ENCODE assay signal across 25 cellular contexts in the genomic region with DNA sequence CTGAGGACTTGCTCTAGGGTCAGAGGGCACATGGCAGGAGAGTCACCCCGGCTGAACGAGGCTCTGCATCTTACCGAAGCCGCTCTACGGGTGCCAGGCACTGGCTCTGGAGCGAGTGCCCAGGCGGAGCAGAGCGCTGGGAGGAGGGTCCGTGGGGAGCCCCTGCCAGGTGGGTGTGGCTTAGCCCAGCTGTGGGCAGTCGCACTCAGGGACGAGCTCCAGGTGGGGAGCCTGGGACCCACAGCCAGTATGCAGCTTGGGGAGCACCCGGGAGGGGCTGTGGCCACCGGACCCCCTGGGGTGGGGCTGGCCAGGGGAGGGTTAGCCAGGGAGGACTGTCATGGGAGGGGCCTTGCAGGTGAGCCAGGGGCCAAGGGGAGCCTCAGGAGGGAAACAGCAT. TPM values are rescaled to one million over a fixed set of nuclear protein-coding genes. Genes with fewer than 3 reads are reported as not detected.
DNase-seq lines count a peak whose midpoint lies in the region; ATAC-seq and TF ChIP-seq lines count a peak whose summit lies in the region.
"Had no signal": no experiment of that assay in that cellular context is flagged by ENCODE, and none has a peak within 500 bp of the region (broad histone marks: within the 10 kb centered on the region; RNA-seq: fewer than 3 reads in every experiment).

No MANE protein-coding gene starts in this region.

- H3K79me1 ChIP-seq in trophoblast cell (ENCODE audit: low read length) = peaks cover 24% of the 10 kb centered on the region

- intact Hi-C loops in HCT116 (cut with micrococcal nuclease) = no loop called here
- intact Hi-C loops in PC-9 (cut with micrococcal nuclease; ENCODE audit: unreplicated experiment) = loop anchor here (2.0 to 5.0 kb wide), 2 partner anchors 49 to 141 kb away; partner anchors contain the start of gene RNF223

- WGBS in trophoblast cell (ENCODE audit: extremely low coverage, insufficient coverage, insufficient read length) = no CpG with 5 or more reads among the region's 13 CpGs

- H2BK120ac ChIP-seq in trophoblast cell (ENCODE audit: insufficient read depth, low read length, poor library complexity) = peak overlapping the region; percentile 7

- H3K4me1 ChIP-seq in HCT116 (ENCODE audit: control insufficient read depth in 1 of 2, insufficient read depth in 2 of 2, low read length in 2 of 2) (peaks cover 38 to 58% of the 10 kb centered on the region in 2 experiments), PC-9 (replicated peaks; ENCODE audit: insufficient read depth) (peaks cover 40% of the 10 kb centered on the region), trophoblast cell (ENCODE audit: control insufficient read depth in 1 of 2, insufficient read depth in 2 of 2, low read length in 2 of 2) (peaks cover 42 to 49% of the 10 kb centered on the region in 2 experiments), osteoblast (ENCODE audit: insufficient read depth, low read length) (peaks cover 3% of the 10 kb centered on the region)

- H3K27ac Mint-ChIP-seq in glutamatergic neuron (ENCODE audit: unreplicated experiment) = no peak overlapping the region
- H3K27ac Mint-ChIP-seq: activated T-helper 2 cell treated with anti-CD3 and anti-CD28 coated beads, Interferon-gamma antibody, Interleukin-2, Interleukin-4, amounts not matched to agents 10 μg/mL and 5 μg/mL and 100 μg/mL, durations not matched to agents 14 hours and 24 hours and 36 hours; nephron progenitor cell; stimulated activated naive CD8-positive, alpha-beta T cell treated with anti-CD3 and anti-CD28 coated beads, Interleukin-15, Interleukin-2, amounts not matched to agents 100 ng/mL and 50 ng/mL, for 24 hours had no signal

- peak overlapping the region; percentile 65 for H2AK5ac ChIP-seq in trophoblast cell (ENCODE audit: low read length)

- peaks cover 13% of the 10 kb centered on the region for H3K9me3 Mint-ChIP-seq in glutamatergic neuron (ENCODE audit: unreplicated experiment)
- H3K9me3 Mint-ChIP-seq: activated T-helper 2 cell treated with anti-CD3 and anti-CD28 coated beads, Interferon-gamma antibody, Interleukin-2, Interleukin-4, amounts not matched to agents 10 μg/mL and 5 μg/mL and 100 μg/mL, durations not matched to agents 14 hours and 24 hours and 36 hours; nephron progenitor cell; stimulated activated naive CD8-positive, alpha-beta T cell treated with anti-CD3 and anti-CD28 coated beads, Interleukin-15, Interleukin-2, amounts not matched to agents 100 ng/mL and 50 ng/mL, for 24 hours had no signal

- CTCF ChIA-PET in HCT116 (lab: Charles Lee) = no interaction called here
- CTCF ChIA-PET in PC-9 (lab: Charles Lee) = no interaction called here

- ATAC-seq in HCT116 = no peak
- ATAC-seq: left cardiac atrium, psoas muscle had no signal

- H4K91ac ChIP-seq in trophoblast cell (ENCODE audit: low read depth, low read length) = peak overlapping the region; percentile 72

- TF ChIP-seq CTCF in HCT116 (IDR thresholded peaks at IDR 0.05 in 2 of 3, conservative IDR thresholded peaks at IDR 0.05 in 1 of 3; ENCODE audit: borderline replicate concordance in 1 of 3, insufficient read depth in 1 of 3, low read depth in 2 of 3, low read length in 2 of 3) (no peak), PC-9 (conservative IDR thresholded peaks at IDR 0.05) (no peak), glutamatergic neuron (IDR thresholded peaks at IDR 0.05; ENCODE audit: partially characterized antibody, unreplicated experiment) (no peak), osteoblast (IDR thresholded peaks at IDR 0.05; ENCODE audit: extremely low read depth, low read depth, low read length) (no peak)

- H4K8ac ChIP-seq in trophoblast cell (ENCODE audit: low read depth, low read length) = no peak overlapping the region

- H3K9me3 ChIP-seq in HCT116 (ENCODE audit: control insufficient read depth in 1 of 2, insufficient read depth in 1 of 2, low read depth in 1 of 2, low read length in 2 of 2) = no peaks in the 10 kb centered on the region
- H3K9me3 ChIP-seq in PC-9 (ENCODE audit: insufficient read depth, low read depth) = no peaks in the 10 kb centered on the region
- peaks cover 2% of the 10 kb centered on the region for H3K9me3 ChIP-seq in trophoblast cell (ENCODE audit: insufficient read depth, low read depth, low read length)
- no peaks in the 10 kb centered on the region for H3K9me3 ChIP-seq in osteoblast (ENCODE audit: low read depth, low read length)
- H3K9me3 ChIP-seq: psoas muscle had no signal

- H3K9me2 ChIP-seq in HCT116 (ENCODE audit: insufficient read depth) (no peaks in the 10 kb centered on the region), PC-9 (ENCODE audit: insufficient read depth) (no peaks in the 10 kb centered on the region)

- no peak overlapping the region for H3K23ac ChIP-seq in trophoblast cell (ENCODE audit: low read length)

- RAD21 ChIA-PET in HCT116 (lab: Charles Lee; ENCODE audit: low non-redundant PET in 1 of 2, low total read pairs in 2 of 2, uncharacterized antibody in 2 of 2, unreplicated experiment in 2 of 2) = no interaction called here

- no peak overlapping the region for H3K4ac ChIP-seq in trophoblast cell (ENCODE audit: low read depth, low read length)

- H3K27ac ChIP-seq in HCT116 (ENCODE audit: low read depth, low read length) (peak overlapping the region; percentile 87), PC-9 (peak overlapping the region; percentile 24; the same call in 1 of the 2 replicates), trophoblast cell (ENCODE audit: low read depth, low read length) (no peak overlapping the region), osteoblast (ENCODE audit: low read depth, low read length) (no peak overlapping the region)
- H3K27ac ChIP-seq: psoas muscle, VCaP had no signal

- no peak overlapping the region for H3K4me3 Mint-ChIP-seq in glutamatergic neuron (ENCODE audit: unreplicated experiment)
- H3K4me3 Mint-ChIP-seq: nephron progenitor cell; stimulated activated naive CD8-positive, alpha-beta T cell treated with anti-CD3 and anti-CD28 coated beads, Interleukin-15, Interleukin-2, amounts not matched to agents 100 ng/mL and 50 ng/mL, for 24 hours had no signal

- POLR2A ChIA-PET in HCT116 (lab: Charles Lee) (interaction anchor here (1.1 to 1.6 kb wide), 2 partner anchors 17 to 40 kb away, joined by 3 read pairs; no protein-coding TSS in a partner anchor), PC-9 (lab: Charles Lee; ENCODE audit: unreplicated experiment) (no interaction called here)

- no peak overlapping the region for H2BK5ac ChIP-seq in trophoblast cell (ENCODE audit: low read depth, low read length, poor library complexity)

- no peak for TF ChIP-seq POLR2A in HCT116 (IDR thresholded peaks at IDR 0.05; ENCODE audit: borderline replicate concordance, extremely low read depth, insufficient read depth, insufficient read length)

- no TSS peak for BruUV-seq in HCT116 (replicated peaks; lab: Mats Ljungman, UMichigan)
- no TSS peak for BruUV-seq in PC-9 (replicated peaks; lab: Mats Ljungman, UMichigan)

- H3K27me3 ChIP-seq in HCT116 (ENCODE audit: insufficient read depth, low read length) (no peaks in the 10 kb centered on the region), PC-9 (ENCODE audit: insufficient read depth, low read depth) (no peaks in the 10 kb centered on the region), trophoblast cell (ENCODE audit: insufficient read depth, low read length) (no peaks in the 10 kb centered on the region), osteoblast (ENCODE audit: insufficient read depth, low read length) (no peaks in the 10 kb centered on the region)

- H4K12ac ChIP-seq in trophoblast cell (ENCODE audit: low read depth, low read length) = no peak overlapping the region

- H3K9ac ChIP-seq in HCT116 (ENCODE audit: low read length) (peak overlapping the region; percentile 67), trophoblast cell (ENCODE audit: low read length) (no peak overlapping the region)

- no peaks in the 10 kb centered on the region for H4K20me1 ChIP-seq in HCT116 (ENCODE audit: insufficient read depth)
- H4K20me1 ChIP-seq in PC-9 (ENCODE audit: insufficient read depth) = peaks cover 5% of the 10 kb centered on the region; the same call in 1 of the 2 replicates
- H4K20me1 ChIP-seq in osteoblast (ENCODE audit: insufficient read depth, low read length) = peaks cover 4% of the 10 kb centered on the region

- no peak overlapping the region for H3K14ac ChIP-seq in trophoblast cell (ENCODE audit: low read length)

- peaks cover 11% of the 10 kb centered on the region for H3K4me1 Mint-ChIP-seq in glutamatergic neuron (ENCODE audit: low read depth, unreplicated experiment)

- no peak for DNase-seq in HCT116 (ENCODE audit: low read depth, low spot score)
- peak in 1 of 2 experiments; percentile 62 for DNase-seq in PC-9
- DNase-seq in glutamatergic neuron = peak; percentile 14
- DNase-seq in trophoblast cell = no peak
- no peak for DNase-seq in DMS79 (lab: John Stamatoyannopoulos, UW)
- DNase-seq in kidney glomerular epithelial cell (lab: John Stamatoyannopoulos, UW) = no peak
- no peak for DNase-seq in KBM-7
- DNase-seq in osteoblast (ENCODE audit: insufficient read length, low spot score, missing footprints) = no peak
- DNase-seq: activated CD8-positive, alpha-beta memory T cell treated with anti-CD3 and anti-CD28 coated beads, Interleukin-2, amount 50 U/mL, for 4 hours; left cardiac atrium; midbrain; NCI-H1694 treated with DMSO at 0.1 percent for 48 hours; NCI-H748 treated with DMSO at 0.1 percent for 48 hours; nephron progenitor cell; psoas muscle; stimulated activated CD4-positive, alpha-beta T cell treated with anti-CD3 and anti-CD28 coated beads, Interleukin-2, amount 100 ng/mL, for 48 hours had no signal

- H3K4me3 ChIP-seq in HCT116 (replicated peaks in 1 of 2; ENCODE audit: low read depth in 1 of 2, low read length in 2 of 2) = 0 out of 4 replicates have a peak overlapping the region, but pooled peaks of 1 of the 2 experiments have one; percentile 40
- no peak overlapping the region for H3K4me3 ChIP-seq in PC-9
- H3K4me3 ChIP-seq in trophoblast cell (ENCODE audit: low read depth, low read length) = no peak overlapping the region
- H3K4me3 ChIP-seq in osteoblast (ENCODE audit: insufficient read depth, low read length) = no peak overlapping the region
- H3K4me3 ChIP-seq: psoas muscle, smooth muscle cell had no signal

- H2AFZ ChIP-seq in HCT116 (ENCODE audit: low read depth, low read length, poor library complexity, severe bottlenecking) (no peak overlapping the region), PC-9 (no peak overlapping the region), trophoblast cell (ENCODE audit: insufficient read depth, low read length, poor library complexity) (no peak overlapping the region), osteoblast (ENCODE audit: low read length) (no peak overlapping the region)

- peaks cover 28% of the 10 kb centered on the region for H3F3A ChIP-seq in PC-9 (ENCODE audit: insufficient read depth, low read depth)

- peak overlapping the region; percentile 71 for H2BK12ac ChIP-seq in trophoblast cell (ENCODE audit: low read length)

- H3K36me3 ChIP-seq in HCT116 (ENCODE audit: control insufficient read depth in 1 of 2, insufficient read depth in 2 of 2, low read length in 2 of 2) = peaks cover 0 to 23% of the 10 kb centered on the region in 2 experiments; a peak in 2 of 4 replicates
- H3K36me3 ChIP-seq in PC-9 (ENCODE audit: low read depth) = no peaks in the 10 kb centered on the region
- peaks cover 35 to 36% of the 10 kb centered on the region in 2 experiments for H3K36me3 ChIP-seq in trophoblast cell (ENCODE audit: control insufficient read depth in 1 of 2, insufficient read depth in 2 of 2, low read length in 2 of 2)
- no peaks in the 10 kb centered on the region for H3K36me3 ChIP-seq in osteoblast (ENCODE audit: insufficient read depth, low read length)

- no peaks in the 10 kb centered on the region for H3K36me3 Mint-ChIP-seq in glutamatergic neuron (ENCODE audit: unreplicated experiment)

- H3K4me2 ChIP-seq in HCT116 (ENCODE audit: low read length) (peak overlapping the region; percentile 98), PC-9 (peak overlapping the region; percentile 88; the same call in 1 of the 2 replicates), trophoblast cell (ENCODE audit: low read length) (no peak overlapping the region), osteoblast (ENCODE audit: insufficient read depth, low read length) (no peak overlapping the region)
- H3K4me2 ChIP-seq: smooth muscle cell had no signal

- in situ Hi-C loops in KBM-7 (cut with MboI; ENCODE audit: low pct_unique_long_range_greater_than_20kb, low sequenced_read_pairs) = no loop called here

- H3K18ac ChIP-seq in trophoblast cell (ENCODE audit: low read length) = no peak overlapping the region

- TF ChIP-seq RAD21 in HCT116 (IDR thresholded peaks at IDR 0.05; ENCODE audit: low read depth) = no peak

- peaks cover 74% of the 10 kb centered on the region for H3K79me2 ChIP-seq in HCT116 (ENCODE audit: insufficient read depth, low read length)
- peaks cover 62% of the 10 kb centered on the region for H3K79me2 ChIP-seq in PC-9 (ENCODE audit: low read depth)
- H3K79me2 ChIP-seq in trophoblast cell (ENCODE audit: control insufficient read depth, insufficient read depth, low read length, poor library complexity) = peaks cover 12% of the 10 kb centered on the region
- no peaks in the 10 kb centered on the region for H3K79me2 ChIP-seq in osteoblast (ENCODE audit: insufficient read depth, low read length)

- H3K27me3 Mint-ChIP-seq in glutamatergic neuron (ENCODE audit: unreplicated experiment) = peaks cover 5% of the 10 kb centered on the region
- H3K27me3 Mint-ChIP-seq: stimulated activated naive CD8-positive, alpha-beta T cell treated with anti-CD3 and anti-CD28 coated beads, Interleukin-15, Interleukin-2, amounts not matched to agents 100 ng/mL and 50 ng/mL, for 24 hours had no signal

RNA-seq across cellular contexts. Expression of gene AGRN, which starts 3.8 kb away (rescaled TPM):
- total RNA-seq in HCT116 (2021; ENCODE audit: unreplicated experiment) = 134 TPM
- 71.3 and 82.2 TPM in 2 replicates for polyA plus RNA-seq in HCT116 (2012)
- total RNA-seq in PC-9 (2021) = 278 and 381 TPM in 2 replicates
- total RNA-seq in glutamatergic neuron (ENCODE audit: unreplicated experiment) = 914 TPM
- polyA plus RNA-seq in trophoblast cell (2013) = 92.6 and 100 TPM in 2 replicates
- 14.7 and 30.0 TPM in 2 replicates for total RNA-seq in osteoblast

RNA-seq across cellular contexts. Expression of gene ISG15, which starts 10.4 kb away (rescaled TPM):
- total RNA-seq in HCT116 (2021; ENCODE audit: unreplicated experiment) = 140 TPM
- polyA plus RNA-seq in HCT116 (2012) = 209 and 352 TPM in 2 replicates
- total RNA-seq in PC-9 (2021) = 20.9 and 37.7 TPM in 2 replicates
- total RNA-seq in glutamatergic neuron (ENCODE audit: unreplicated experiment) = 18.4 TPM
- 69.0 and 69.9 TPM in 2 replicates for polyA plus RNA-seq in trophoblast cell (2013)
- total RNA-seq in osteoblast = 55.4 and 90.5 TPM in 2 replicates

RNA-seq across cellular contexts. Expression of gene HES4, which starts 23.8 kb away (rescaled TPM):
- total RNA-seq in HCT116 (2021; ENCODE audit: unreplicated experiment) (145 TPM), PC-9 (2021) (19.2 and 41.8 TPM in 2 replicates), glutamatergic neuron (ENCODE audit: unreplicated experiment) (218 TPM), osteoblast (0.29 and 0.72 TPM in 2 replicates)
- 88.1 and 110 TPM in 2 replicates for polyA plus RNA-seq in HCT116 (2012)
- polyA plus RNA-seq in trophoblast cell (2013) = 20.5 and 21.2 TPM in 2 replicates

RNA-seq across cellular contexts. Expression of gene PERM1, which starts 41.8 kb away (rescaled TPM):
- total RNA-seq in HCT116 (2021; ENCODE audit: unreplicated experiment) (0.39 TPM), PC-9 (2021) (0.60 and 0.81 TPM in 2 replicates), glutamatergic neuron (ENCODE audit: unreplicated experiment) (0.32 TPM), osteoblast (not detected in 2 replicates)
- 2.6 and 3.8 TPM in 2 replicates for polyA plus RNA-seq in HCT116 (2012)
- not detected in 2 replicates for polyA plus RNA-seq in trophoblast cell (2013)
- total RNA-seq: activated T-helper 2 cell treated with anti-CD3 and anti-CD28 coated beads, Interferon-gamma antibody, Interleukin-2, Interleukin-4, amounts not matched to agents 10 μg/mL and 5 μg/mL and 100 μg/mL, durations not matched to agents 14 hours and 24 hours and 36 hours; bronchial epithelial cell; Daoy; dermis microvascular lymphatic vessel endothelial cell; frontal cortex; smooth muscle cell; T-helper 2 cell treated with Interferon-gamma antibody and Interleukin-4, amounts not matched to agents 100 ng/mL and 5 ng/mL, for 36 hours had no signal

RNA-seq across cellular contexts. Expression of gene RNF223, which starts 50.4 kb away (rescaled TPM):
- total RNA-seq in HCT116 (2021; ENCODE audit: unreplicated experiment) (6.3 TPM), PC-9 (2021) (3.2 and 3.6 TPM in 2 replicates), glutamatergic neuron (ENCODE audit: unreplicated experiment) (not detected), osteoblast (not detected in 2 replicates)
- polyA plus RNA-seq in HCT116 (2012) = 8.6 and 8.7 TPM in 2 replicates
- polyA plus RNA-seq in trophoblast cell (2013) = 3.2 and 3.4 TPM in 2 replicates
- total RNA-seq: activated T-helper 2 cell treated with anti-CD3 and anti-CD28 coated beads, Interferon-gamma antibody, Interleukin-2, Interleukin-4, amounts not matched to agents 10 μg/mL and 5 μg/mL and 100 μg/mL, durations not matched to agents 14 hours and 24 hours and 36 hours; Daoy; frontal cortex; left cardiac atrium; psoas muscle; T-helper 2 cell treated with Interferon-gamma antibody and Interleukin-4, amounts not matched to agents 100 ng/mL and 5 ng/mL, for 36 hours had no signal
- polyA plus RNA-seq: psoas muscle had no signal

Comparison
In these comparisons a context has a peak if more than half of its experiments do, and no peak if none do; other contexts are left out.
1. H3K27ac ChIP-seq: peak in HCT116 (single experiment) and PC-9 (single experiment); none in trophoblast cell (single experiment) and osteoblast (single experiment).
2. H3K4me2 ChIP-seq: peak in HCT116 (single experiment) and PC-9 (single experiment); none in trophoblast cell (single experiment) and osteoblast (single experiment).
3. RNA of gene HES4, which starts 23.8 kb away (total RNA-seq): 218 TPM in glutamatergic neuron (single experiment), 145 TPM in HCT116 (single experiment) and 19.2 to 41.8 TPM in PC-9; 0.29 to 0.72 TPM in osteoblast; every median in the first group is over 10 times any median in the second.